24 cellular contexts compared by ENCODE assay signal in the genomic region with DNA sequence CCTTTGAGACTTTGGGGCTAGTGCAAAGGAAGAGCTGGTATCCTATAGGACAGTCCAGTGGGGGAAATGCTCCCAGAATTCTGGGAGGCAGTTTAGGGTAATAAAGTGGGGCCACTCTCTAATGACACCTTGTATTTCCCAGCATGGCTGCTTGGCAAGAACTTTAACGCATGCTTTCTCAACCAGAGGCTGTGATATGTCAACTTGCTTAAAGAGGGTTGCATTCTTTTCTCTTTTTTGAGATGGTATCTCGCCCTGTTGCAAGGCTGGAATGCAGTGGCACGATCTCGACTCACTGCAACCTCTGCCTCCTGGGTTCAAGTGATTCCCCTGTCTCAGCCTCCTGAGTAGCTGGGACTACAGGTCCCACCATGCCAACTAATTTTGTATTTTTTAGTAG.
"Had no signal": no experiment of that assay in that cellular context is flagged by ENCODE, and none has a peak within 500 bp of the region (broad histone marks: within the 10 kb centered on the region; RNA-seq: fewer than 3 reads in every experiment).

No MANE protein-coding gene starts in this region.

- H3K9me3 ChIP-seq: SJSA1 had no signal

- H3K27me3 ChIP-seq: SJSA1 had no signal

- FAIRE-seq: HTR-8/SVneo, K562, RCC 7860 had no signal

- H3K4me1 ChIP-seq: SJSA1 had no signal

- H3K4me2 ChIP-seq: KMS-11 had no signal

- H3K4me3 Mint-ChIP-seq: IgD-negative memory B cell had no signal

- H3K4me3 ChIP-seq: K562, SJSA1, SK-N-MC had no signal

- H3K27me3 Mint-ChIP-seq: IgD-negative memory B cell had no signal

- H3K27ac ChIP-seq: HL-60, KMS-11, SJSA1, SK-N-MC had no signal

- ATAC-seq: K562 had no signal

- H3K9ac ChIP-seq: KMS-11 had no signal

- H3K4me1 Mint-ChIP-seq: IgD-negative memory B cell had no signal

- DNase-seq: Kasumi-1, MM.1S, NCI-H1105, NCI-H1417, NCI-H1436 treated with DMSO at 0.1 percent for 48 hours, NCI-H1694, NCI-H187 treated with DMSO at 0.1 percent for 48 hours, NCI-H2081, NCI-H2107, NCI-H2227 treated with DMSO at 0.1 percent for 48 hours, NCI-H524 treated with DMSO at 0.1 percent for 48 hours, NCI-H69, NCI-H774, Right ventricle myocardium superior, RPMI8226, SIG-M5 had no signal
